In genomic region chr11:62546244-62546936, GRCh38 we compare ENCODE assay signal across 8 cellular contexts. TPM values are rescaled to one million over a fixed set of nuclear protein-coding genes. Genes with fewer than 3 reads are reported as not detected.
DNase-seq lines count a peak whose midpoint lies in the region; ATAC-seq and TF ChIP-seq lines count a peak whose summit lies in the region.

TSS of gene AHNAK (minus strand) at chr11:62546806. CDS start at chr11:62536098, 10,708 bp downstream.

- POLR2A ChIA-PET in naive thymus-derived CD4-positive, alpha-beta T cell (lab: Charles Lee): interaction anchor here (0.5 to 6.3 kb wide), 6 partner anchors 7 to 276 kb away, joined by 3 to 72 read pairs (median 5); partner anchors contain the start of genes C11orf98 and CSKMT

- TF ChIP-seq CTCF in OCI-LY1 (IDR thresholded peaks at IDR 0.05; ENCODE audit: low read length) (no peak), fibroblast of lung (conservative IDR thresholded peaks at IDR 0.05 in 1 of 2, IDR thresholded peaks at IDR 0.05 in 1 of 2; ENCODE audit: low read depth in 1 of 2, low read length in 2 of 2) (no peak)

- CTCF ChIA-PET in naive thymus-derived CD4-positive, alpha-beta T cell (lab: Charles Lee): interaction anchor here (1.1 to 2.8 kb wide), 2 partner anchors 11 to 14 kb away, joined by 4 to 12 read pairs; no protein-coding TSS in a partner anchor

- H3K4me3 ChIP-seq in OCI-LY1 (ENCODE audit: low read depth, low read length, poor library complexity, severe bottlenecking) (no peak within 1 kb of the TSS), fibroblast of lung (replicated peaks in 1 of 4; ENCODE audit: control extremely low read depth in 1 of 4, insufficient read depth in 1 of 4, low read depth in 3 of 4, low read length in 4 of 4) (peak within 1 kb of the TSS; percentile 96 to 100 (median 98)), urinary bladder (ENCODE audit: low read depth, low read length) (peak within 1 kb of the TSS; percentile 95)
- H3K4me3 ChIP-seq in naive thymus-derived CD4-positive, alpha-beta T cell (ENCODE audit: low read length): peak within 1 kb of the TSS; percentile 87

- no peaks in the 10 kb centered on the region for H3K9me2 ChIP-seq in OCI-LY1 (ENCODE audit: low read depth, low read length)

- H4K20me1 ChIP-seq in OCI-LY1 (ENCODE audit: insufficient read depth, low read length) (no peaks in the 10 kb centered on the region), fibroblast of lung (ENCODE audit: control insufficient read depth, extremely low read depth, insufficient read depth, low read length) (peaks cover 3% of the 10 kb centered on the region)

- peak within 1 kb of the TSS; percentile 94 for H3K4me3 Mint-ChIP-seq in activated T-helper 17 cell treated with anti-CD3 and anti-CD28 coated beads, Interleukin-2, amount 50 U/mL, for 72 hours
- H3K4me3 Mint-ChIP-seq in naive thymus-derived CD4-positive, alpha-beta T cell: peak within 1 kb of the TSS; percentile 88 to 100 (median 94)

- H3K27me3 ChIP-seq in OCI-LY1 (ENCODE audit: insufficient read depth, low read length): peaks cover 4% of the 10 kb centered on the region
- no peaks in the 10 kb centered on the region for H3K27me3 ChIP-seq in fibroblast of lung (ENCODE audit: control insufficient read depth, insufficient read depth, low read length)
- H3K27me3 ChIP-seq in naive thymus-derived CD4-positive, alpha-beta T cell (ENCODE audit: control insufficient read depth in 2 of 2, insufficient read depth in 2 of 2, low read length in 2 of 2): no peaks in the 10 kb centered on the region

- under 1% methylated on average over 69 of the region's 69 CpGs for WGBS in urinary bladder

- peak; percentile 49 for ATAC-seq in activated T-helper 17 cell treated with anti-CD3 and anti-CD28 coated beads, Interleukin-2, amount 50 U/mL, for 72 hours (replicated peaks)
- ATAC-seq in naive thymus-derived CD4-positive, alpha-beta T cell: peak; percentile 61

- H3K9me3 ChIP-seq in OCI-LY1 (ENCODE audit: low read length): no peaks in the 10 kb centered on the region
- H3K9me3 ChIP-seq in fibroblast of lung (ENCODE audit: control insufficient read depth, insufficient read depth, low read depth, low read length): no peaks in the 10 kb centered on the region
- no peaks in the 10 kb centered on the region for H3K9me3 ChIP-seq in naive thymus-derived CD4-positive, alpha-beta T cell (ENCODE audit: control insufficient read depth in 2 of 3, low read length in 3 of 3)

- peaks cover 40% of the 10 kb centered on the region for H3K36me3 Mint-ChIP-seq in activated T-helper 17 cell treated with anti-CD3 and anti-CD28 coated beads, Interleukin-2, amount 50 U/mL, for 72 hours (ENCODE audit: low read depth)
- peaks cover 0 to 7% (median 0%) of the 10 kb centered on the region in 5 donors for H3K36me3 Mint-ChIP-seq in naive thymus-derived CD4-positive, alpha-beta T cell

- no peaks in the 10 kb centered on the region for H3K27me3 Mint-ChIP-seq in activated T-helper 17 cell treated with anti-CD3 and anti-CD28 coated beads, Interleukin-2, amount 50 U/mL, for 72 hours
- peaks cover 0 to 13% (median 0%) of the 10 kb centered on the region in 5 donors for H3K27me3 Mint-ChIP-seq in naive thymus-derived CD4-positive, alpha-beta T cell

- no peaks in the 10 kb centered on the region for H3F3A ChIP-seq in OCI-LY1 (ENCODE audit: insufficient read depth, low read length)

- H3K4me1 ChIP-seq in OCI-LY1 (ENCODE audit: insufficient read depth, low read length, severe bottlenecking) (peaks cover 21% of the 10 kb centered on the region), fibroblast of lung (ENCODE audit: control insufficient read depth, extremely low read depth, insufficient read depth, low read length) (peaks cover 15% of the 10 kb centered on the region), urinary bladder (ENCODE audit: insufficient read depth) (no peaks in the 10 kb centered on the region)
- H3K4me1 ChIP-seq in naive thymus-derived CD4-positive, alpha-beta T cell (ENCODE audit: control insufficient read depth in 2 of 2, insufficient read depth in 2 of 2, low read length in 2 of 2): peaks cover 34 to 36% of the 10 kb centered on the region in 2 donors

- H3K36me3 ChIP-seq in OCI-LY1 (ENCODE audit: insufficient read depth, low read length) (no peaks in the 10 kb centered on the region), fibroblast of lung (ENCODE audit: control insufficient read depth, insufficient read depth, low read length) (peaks cover 11% of the 10 kb centered on the region), urinary bladder (ENCODE audit: insufficient read depth) (no peaks in the 10 kb centered on the region)
- H3K36me3 ChIP-seq in naive thymus-derived CD4-positive, alpha-beta T cell (ENCODE audit: control insufficient read depth in 2 of 3, insufficient read depth in 3 of 3, low read length in 3 of 3): peaks cover 0 to 9% (median 0%) of the 10 kb centered on the region in 3 experiments

- H3K9ac ChIP-seq in OCI-LY1 (ENCODE audit: low read length): no peak within 1 kb of the TSS
- H3K9ac ChIP-seq in fibroblast of lung (ENCODE audit: insufficient read depth, low read length): peak within 1 kb of the TSS; percentile 91

- no peak within 1 kb of the TSS for H3K27ac ChIP-seq in OCI-LY1 (ENCODE audit: low read depth, low read length, poor library complexity, severe bottlenecking)
- peak within 1 kb of the TSS; percentile 83 for H3K27ac ChIP-seq in fibroblast of lung (ENCODE audit: insufficient read depth, low read length)
- peak within 1 kb of the TSS; percentile 84 for H3K27ac ChIP-seq in naive thymus-derived CD4-positive, alpha-beta T cell (ENCODE audit: low read depth, low read length)
- H3K27ac ChIP-seq in urinary bladder (ENCODE audit: low read depth): peak within 1 kb of the TSS; percentile 98

- H3K4me1 Mint-ChIP-seq in activated T-helper 17 cell treated with anti-CD3 and anti-CD28 coated beads, Interleukin-2, amount 50 U/mL, for 72 hours: peaks cover 38% of the 10 kb centered on the region
- H3K4me1 Mint-ChIP-seq in naive thymus-derived CD4-positive, alpha-beta T cell: peaks cover 36 to 78% (median 66%) of the 10 kb centered on the region in 7 donors

- H3K79me2 ChIP-seq in OCI-LY1 (ENCODE audit: insufficient read depth, low read length) (no peaks in the 10 kb centered on the region), fibroblast of lung (ENCODE audit: control insufficient read depth, insufficient read depth, low read length) (peaks cover 67% of the 10 kb centered on the region)

- H3K27ac Mint-ChIP-seq in activated T-helper 17 cell treated with anti-CD3 and anti-CD28 coated beads, Interleukin-2, amount 50 U/mL, for 72 hours: peak within 1 kb of the TSS; percentile 92
- peak within 1 kb of the TSS; percentile 51 to 98 (median 93) for H3K27ac Mint-ChIP-seq in naive thymus-derived CD4-positive, alpha-beta T cell

- H3K4me2 ChIP-seq in OCI-LY1 (ENCODE audit: low read length) (peak within 1 kb of the TSS; percentile 33; the same call in 1 of the 2 replicates), fibroblast of lung (ENCODE audit: extremely low read depth, insufficient read depth, low read length) (peak within 1 kb of the TSS; percentile 98)

- H2AFZ ChIP-seq in OCI-LY1 (ENCODE audit: low read length): no peak within 1 kb of the TSS
- peak within 1 kb of the TSS; percentile 13 for H2AFZ ChIP-seq in fibroblast of lung (ENCODE audit: low read length)

- peak; percentile 51 for DNase-seq in activated T-cell treated with anti-CD3 and anti-CD28 coated beads for 1 hour (ENCODE audit: low read depth)
- no peak for DNase-seq in activated T-cell treated with anti-CD3 and anti-CD28 coated beads for 4 hours
- peak; percentile 62 to 70 for DNase-seq in fibroblast of lung (ENCODE audit: low read depth in 2 of 2)
- DNase-seq in naive thymus-derived CD4-positive, alpha-beta T cell: peak in 8 of 9 donors; percentile 37 to 87 (median 50)
- DNase-seq in cerebellar nuclear complex (lab: John Stamatoyannopoulos, UW): no peak

- intact Hi-C loops in naive thymus-derived CD4-positive, alpha-beta T cell (cut with micrococcal nuclease): loop anchor here (1.0 to 5.0 kb wide), 4 partner anchors 9 to 579 kb away; partner anchors contain the start of gene FTH1 (in 1 of the 2)

- no peaks in the 10 kb centered on the region for H3K9me3 Mint-ChIP-seq in activated T-helper 17 cell treated with anti-CD3 and anti-CD28 coated beads, Interleukin-2, amount 50 U/mL, for 72 hours
- H3K9me3 Mint-ChIP-seq in naive thymus-derived CD4-positive, alpha-beta T cell: no peaks in the 10 kb centered on the region

RNA-seq across cellular contexts. Expression of gene AHNAK, which starts in this region (rescaled TPM):
- total RNA-seq in activated T-helper 17 cell treated with anti-CD3 and anti-CD28 coated beads, Interleukin-2, amount 50 U/mL, for 72 hours: 100 to 1,000 TPM; 155 to 336 TPM
- 396 and 762 TPM in 2 replicates for total RNA-seq in fibroblast of lung
- 209 and 220 TPM in 2 replicates for polyA plus RNA-seq in fibroblast of lung
- 281 and 392 TPM in 2 replicates for polyA plus RNA-seq in fibroblast of lung (2012)
- polyA minus RNA-seq in fibroblast of lung (ENCODE audit: low replicate concordance): 340 and 357 TPM in 2 replicates
- 100 to 1,000 TPM; 174 to 622 (median 243) TPM for total RNA-seq in naive thymus-derived CD4-positive, alpha-beta T cell
- 1 to 10 TPM; 6.7 to 7.7 TPM for polyA plus RNA-seq in naive thymus-derived CD4-positive, alpha-beta T cell
- total RNA-seq in urinary bladder: 554 TPM
- polyA plus RNA-seq in urinary bladder: 200 TPM

Comparison
In these comparisons a context has a peak if more than half of its experiments do, and no peak if none do; other contexts are left out.
1. RNA of gene AHNAK (polyA plus RNA-seq): 209 to 392 TPM in fibroblast of lung and 200 TPM in urinary bladder (single experiment); 6.7 to 7.7 TPM in naive thymus-derived CD4-positive, alpha-beta T cell; every median in the first group is over 10 times any median in the second.
2. DNase-seq: peak in activated T-cell treated with anti-CD3 and anti-CD28 coated beads for 1 hour (single experiment), fibroblast of lung (2 of 2) and naive thymus-derived CD4-positive, alpha-beta T cell (8 of 9); none in activated T-cell treated with anti-CD3 and anti-CD28 coated beads for 4 hours (single experiment) and cerebellar nuclear complex (0 of 2).